13 cellular contexts compared by ENCODE assay signal in the genomic region with DNA sequence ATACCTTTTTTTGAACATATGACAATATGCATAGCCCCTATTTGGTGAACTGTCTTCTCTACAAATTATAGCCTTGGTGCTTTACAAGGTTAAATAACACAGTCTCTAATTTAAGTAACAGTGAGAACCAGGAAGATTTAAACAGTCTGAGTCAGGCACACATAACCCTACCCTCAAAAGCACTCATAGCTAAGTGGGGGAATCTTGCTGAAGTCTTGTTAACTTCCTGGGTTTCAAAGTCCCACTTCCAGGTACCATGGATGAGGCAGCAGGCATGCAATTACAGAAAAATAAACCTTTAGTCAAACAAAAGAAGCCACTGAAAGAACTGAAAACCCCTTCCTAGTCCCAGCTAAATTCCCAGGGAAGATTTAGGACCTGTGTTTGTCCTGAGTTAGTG.
DNase-seq lines count a peak whose midpoint lies in the region; ATAC-seq, FAIRE-seq and TF ChIP-seq lines count a peak whose summit lies in the region.
"Had no signal": no experiment of that assay in that cellular context is flagged by ENCODE, and none has a peak within 500 bp of the region (broad histone marks: within the 10 kb centered on the region; RNA-seq: fewer than 3 reads in every experiment).

No MANE protein-coding gene starts in this region.

- H3K9me3 ChIP-seq in mucosa of descending colon (no peaks in the 10 kb centered on the region), tibial artery (no peaks in the 10 kb centered on the region)

- no peaks in the 10 kb centered on the region for H3K36me3 ChIP-seq in mucosa of descending colon (ENCODE audit: low read depth)
- H3K36me3 ChIP-seq in tibial artery = no peaks in the 10 kb centered on the region

- intact Hi-C loops in mucosa of descending colon (cut with DNase I, micrococcal nuclease) (no loop called here), tibial artery (cut with DNase I; ENCODE audit: low total_unique reads) (loop anchor here (5.0 to 10.0 kb wide), 2 partner anchors 41 to 68 kb away; no protein-coding TSS in a partner anchor)

- ATAC-seq in mucosa of descending colon (peak; percentile 83), GM21447 (IDR thresholded peaks at IDR 0.05; ENCODE audit: unreplicated experiment) (no peak), GM19023 (IDR thresholded peaks at IDR 0.05; ENCODE audit: unreplicated experiment) (no peak)
- ATAC-seq: GM12878 had no signal

- DNase-seq in NCI-H69 (lab: John Stamatoyannopoulos, UW) = peak; percentile 59
- DNase-seq in choroid plexus epithelial cell (ENCODE audit: low read depth) = peak; percentile 22
- no peak for DNase-seq in mucosa of descending colon
- no peak for DNase-seq in tibial artery
- no peak for DNase-seq in GM12891 (ENCODE audit: insufficient read length, low spot score)
- no peak for DNase-seq in iPS-NIHi7 (ENCODE audit: extremely low spot score)
- DNase-seq: activated B cell treated with CpG ODN at 0.5 μM for 24 hours, NCI-H2029 treated with DMSO at 0.1 percent for 48 hours had no signal

- H3K27me3 ChIP-seq in tibial artery = no peaks in the 10 kb centered on the region

- H3K4me3 ChIP-seq in choroid plexus epithelial cell (ENCODE audit: low read depth, low read length) (no peak overlapping the region), mucosa of descending colon (no peak overlapping the region), tibial artery (no peak overlapping the region)
- H3K4me3 ChIP-seq: GM12878 had no signal

- peaks cover 39% of the 10 kb centered on the region for H3K4me1 ChIP-seq in mucosa of descending colon (ENCODE audit: low read depth)
- H3K4me1 ChIP-seq in tibial artery = peaks cover 0 to 47% (median 37%) of the 10 kb centered on the region in 4 donors

- peak overlapping the region; percentile 68 to 70 for H3K27ac ChIP-seq in tibial artery

- TF ChIP-seq POLR2A in GM12891 (IDR thresholded peaks at IDR 0.05; ENCODE audit: low read depth, low read length) = no peak

- no peak for TF ChIP-seq CTCF in choroid plexus epithelial cell (conservative IDR thresholded peaks at IDR 0.05; ENCODE audit: low read depth, low read length)
- TF ChIP-seq CTCF in mucosa of descending colon (IDR thresholded peaks at IDR 0.05) = no peak
- no peak for TF ChIP-seq CTCF in tibial artery (IDR thresholded peaks at IDR 0.05)

- FAIRE-seq in GM12891 (lab: Jason Lieb, UNC) = no peak
- FAIRE-seq: colon, GM12878, RCC 7860 had no signal

TF ChIP-seq in GM12891, 5 proteins besides CTCF, POLR2A, EP300 and RAD21:
- TF ChIP-seq POLR2AphosphoS5 (IDR thresholded peaks at IDR 0.05; ENCODE audit: low read depth, low read length) = no peak
- TF ChIP-seq PAX5 (IDR thresholded peaks at IDR 0.05; ENCODE audit: insufficient read depth, low read length, severe bottlenecking) = no peak
- TF ChIP-seq TAF1 (IDR thresholded peaks at IDR 0.05; ENCODE audit: low read depth, low read length) = no peak
- no peak for TF ChIP-seq POU2F2 (IDR thresholded peaks at IDR 0.05; ENCODE audit: low read depth, low read length)
- TF ChIP-seq SPI1 (IDR thresholded peaks at IDR 0.05; ENCODE audit: low read depth, low read length) = no peak

Comparison
In these comparisons a context has a peak if more than half of its experiments do, and no peak if none do; other contexts are left out.
1. DNase-seq: peak in NCI-H69 (single experiment) and choroid plexus epithelial cell (single experiment); none in mucosa of descending colon (0 of 3), tibial artery (0 of 2), GM12891 (single experiment) and iPS-NIHi7 (single experiment).